Comparison of ENCODE assay signal across 12 cellular contexts in the genomic region with DNA sequence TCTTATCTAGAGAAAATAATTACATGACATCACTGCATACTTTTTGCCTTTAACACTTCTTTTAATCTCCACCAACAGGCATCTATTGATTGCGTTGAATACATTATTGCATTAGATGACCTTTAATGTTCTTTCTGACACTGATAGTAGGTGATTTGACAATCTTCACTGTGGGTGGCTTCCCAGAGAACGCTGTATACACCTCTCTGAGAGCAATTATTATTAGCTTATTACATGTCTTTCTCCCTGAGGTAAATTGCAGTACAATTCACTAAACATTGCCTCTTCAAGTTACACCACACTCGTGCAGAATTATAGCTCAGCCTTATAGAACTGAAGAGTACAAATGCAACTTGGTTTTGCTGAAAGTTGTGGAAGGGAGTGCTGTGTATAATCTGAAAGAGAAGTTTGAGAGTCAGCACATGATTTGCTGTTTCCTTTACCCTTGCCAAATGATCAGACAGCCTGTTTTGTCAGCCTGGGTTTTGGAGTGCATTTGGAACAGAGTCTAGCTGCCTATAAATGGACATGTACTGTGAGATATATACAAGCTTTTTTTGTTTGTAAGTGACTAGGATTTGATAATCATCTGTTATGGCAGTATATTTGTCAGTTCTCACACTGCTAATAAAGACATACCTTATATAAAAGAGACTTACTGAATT.
DNase-seq lines count a peak whose midpoint lies in the region; ATAC-seq and TF ChIP-seq lines count a peak whose summit lies in the region.
"Had no signal": no experiment of that assay in that cellular context is flagged by ENCODE, and none has a peak within 500 bp of the region (broad histone marks: within the 10 kb centered on the region; RNA-seq: fewer than 3 reads in every experiment).

No MANE protein-coding gene starts in this region.

- H3K27ac ChIP-seq in PC-9: no peak overlapping the region
- H3K27ac ChIP-seq in heart right ventricle: peak overlapping the region in 4 of 10 donors; percentile 6 to 49 (median 26)
- H3K27ac ChIP-seq: BLaER1 treated with 17β-estradiol and CSF1 and Interleukin-3, amounts not matched to agents 10 nM and 100 nM had no signal

- ATAC-seq in Right ventricle myocardium inferior (peak; percentile 37), left cardiac atrium (no peak), heart right ventricle (peak in 6 of 8 donors; percentile 52 to 90 (median 72)), HG02852 (IDR thresholded peaks at IDR 0.05; ENCODE audit: unreplicated experiment) (no peak)

- 29 to 36% methylated on average over 3 of the region's 3 CpGs for WGBS in heart right ventricle, 2 donors

- no TSS peak for BruUV-seq in PC-9 (replicated peaks; lab: Mats Ljungman, UMichigan)

- H3K36me3 ChIP-seq in PC-9 (ENCODE audit: low read depth): no peaks in the 10 kb centered on the region
- no peaks in the 10 kb centered on the region for H3K36me3 ChIP-seq in heart right ventricle
- H3K36me3 ChIP-seq: BLaER1 treated with 17β-estradiol and CSF1 and Interleukin-3, amounts not matched to agents 10 nM and 100 nM had no signal

- H3F3A ChIP-seq in PC-9 (ENCODE audit: insufficient read depth, low read depth): no peaks in the 10 kb centered on the region

- H3K9me3 ChIP-seq in PC-9 (ENCODE audit: insufficient read depth, low read depth) (0 out of 2 replicates have a peak, but pooled peaks cover 6% of the 10 kb centered on the region), heart right ventricle (peaks cover 0 to 4% (median 0%) of the 10 kb centered on the region in 11 donors)
- H3K9me3 ChIP-seq: BLaER1 treated with 17β-estradiol and CSF1 and Interleukin-3, amounts not matched to agents 10 nM and 100 nM had no signal

- no peak overlapping the region for H3K4me2 ChIP-seq in PC-9
- H3K4me2 ChIP-seq: BLaER1 treated with 17β-estradiol and CSF1 and Interleukin-3, amounts not matched to agents 10 nM and 100 nM had no signal

- intact Hi-C loops in Right ventricle myocardium inferior (cut with DNase I): no loop called here
- intact Hi-C loops in left cardiac atrium (cut with DNase I): no loop called here
- intact Hi-C loops in PC-9 (cut with micrococcal nuclease; ENCODE audit: unreplicated experiment): no loop called here
- intact Hi-C loops in heart right ventricle (cut with DNase I): no loop called here

- DNase-seq in Right ventricle myocardium inferior (ENCODE audit: missing footprints) (no peak), left cardiac atrium (no peak), PC-9 (no peak), heart right ventricle (no peak), AG08396 (ENCODE audit: low spot score) (no peak), NCI-H82 (lab: John Stamatoyannopoulos, UW) (no peak)
- DNase-seq: 8988T; CD4-positive, CD25-positive, alpha-beta regulatory T cell; DMS53; IMR-90 had no signal

- H3K9me2 ChIP-seq in PC-9 (ENCODE audit: insufficient read depth): no peaks in the 10 kb centered on the region; the same call in 1 of the 2 replicates

- no peaks in the 10 kb centered on the region for H3K27me3 ChIP-seq in PC-9 (ENCODE audit: insufficient read depth, low read depth)
- no peaks in the 10 kb centered on the region for H3K27me3 ChIP-seq in heart right ventricle
- H3K27me3 ChIP-seq: BLaER1 treated with 17β-estradiol and CSF1 and Interleukin-3, amounts not matched to agents 10 nM and 100 nM had no signal

- H4K20me1 ChIP-seq in PC-9 (ENCODE audit: insufficient read depth): no peaks in the 10 kb centered on the region
- H4K20me1 ChIP-seq: BLaER1 treated with 17β-estradiol and CSF1 and Interleukin-3, amounts not matched to agents 10 nM and 100 nM had no signal

- H3K4me3 ChIP-seq in PC-9 (no peak overlapping the region), heart right ventricle (no peak overlapping the region)
- H3K4me3 ChIP-seq: BLaER1 treated with 17β-estradiol and CSF1 and Interleukin-3, amounts not matched to agents 10 nM and 100 nM had no signal

- CTCF ChIA-PET in PC-9 (lab: Charles Lee): no interaction called here

- H2AFZ ChIP-seq in PC-9: 0 out of 2 replicates have a peak overlapping the region, but pooled peaks have one; percentile 6

- TF ChIP-seq CTCF in PC-9 (conservative IDR thresholded peaks at IDR 0.05) (no peak), heart right ventricle (IDR thresholded peaks at IDR 0.05) (no peak)

- POLR2A ChIA-PET in PC-9 (lab: Charles Lee; ENCODE audit: unreplicated experiment): no interaction called here

- H3K79me2 ChIP-seq in PC-9 (ENCODE audit: low read depth): no peaks in the 10 kb centered on the region

- H3K4me1 ChIP-seq in PC-9 (replicated peaks; ENCODE audit: insufficient read depth): no peaks in the 10 kb centered on the region
- H3K4me1 ChIP-seq in heart right ventricle: no peaks in the 10 kb centered on the region
- H3K4me1 ChIP-seq: BLaER1 treated with 17β-estradiol and CSF1 and Interleukin-3, amounts not matched to agents 10 nM and 100 nM had no signal

Comparison
In these comparisons a context has a peak if more than half of its experiments do, and no peak if none do; other contexts are left out.
1. ATAC-seq: peak in Right ventricle myocardium inferior (single experiment) and heart right ventricle (6 of 8); none in left cardiac atrium (0 of 2) and HG02852 (single experiment).